ENCODE assay signal across 19 cellular contexts in the genomic region with DNA sequence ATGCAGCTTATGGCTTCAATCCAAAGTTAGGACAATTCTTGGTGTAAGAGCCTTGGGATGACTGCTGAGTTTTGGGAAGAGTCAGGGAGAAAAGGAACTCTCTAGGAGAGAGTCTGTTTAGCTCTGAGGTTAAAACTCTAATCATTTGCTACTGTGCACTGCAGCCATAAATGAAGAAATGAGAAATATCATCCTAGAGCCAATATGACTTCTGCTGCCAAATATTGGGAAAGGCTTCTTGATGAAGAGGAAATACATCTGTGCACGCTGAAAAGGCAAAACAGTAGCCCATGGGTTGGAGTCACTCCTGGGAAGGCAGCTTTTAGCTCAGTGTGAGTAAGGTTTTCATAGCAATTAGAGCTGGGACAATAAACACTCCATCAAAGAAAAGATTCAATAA.
"Had no signal": no experiment of that assay in that cellular context is flagged by ENCODE, and none has a peak within 500 bp of the region (broad histone marks: within the 10 kb centered on the region; RNA-seq: fewer than 3 reads in every experiment).

No MANE protein-coding gene starts in this region.

- H3K27me3 ChIP-seq: esophagus muscularis mucosa, neutrophil, testis had no signal

- H3K4me3 ChIP-seq: coronary artery, esophagus muscularis mucosa, testis had no signal

- DNase-seq: activated CD4-positive, alpha-beta T cell treated with anti-CD3 and anti-CD28 coated beads for 4 hours; activated CD8-positive, alpha-beta T cell treated with anti-CD3 and anti-CD28 coated beads for 36 hours; activated effector memory CD4-positive, alpha-beta T cell treated with anti-CD3 and anti-CD28 coated beads, Interleukin-2, amount 50 U/mL, for 16 hours; activated naive CD8-positive, alpha-beta T cell treated with anti-CD3 and anti-CD28 coated beads for 36 hours; activated T-cell treated with anti-CD3 and anti-CD28 coated beads, Interleukin-2, amount 50 U/mL, for 48 hours; amygdala; mesenchymal stem cell; natural killer cell; small intestine; stimulated activated CD4-positive, alpha-beta T cell treated with anti-CD3 and anti-CD28 coated beads, Interleukin-4, amount 100 ng/mL, for 4 hours; stimulated activated CD8-positive, alpha-beta memory T cell treated with anti-CD3 and anti-CD28 coated beads, Interleukin-4, amount 100 ng/mL, for 48 hours; testis had no signal

- H3K4me1 Mint-ChIP-seq: brain, WTC11 had no signal

- H3K36me3 Mint-ChIP-seq: activated naive CD8-positive, alpha-beta T cell treated with anti-CD3 and anti-CD28 coated beads for 36 hours; brain; natural killer cell; WTC11 had no signal

- ATAC-seq: natural killer cell, WTC11 had no signal

- H3K4me3 Mint-ChIP-seq: activated CD8-positive, alpha-beta T cell treated with anti-CD3 and anti-CD28 coated beads for 36 hours; activated naive CD8-positive, alpha-beta T cell treated with anti-CD3 and anti-CD28 coated beads for 36 hours; brain; central memory CD8-positive, alpha-beta T cell; natural killer cell; stimulated activated naive CD8-positive, alpha-beta T cell treated with anti-CD3 and anti-CD28 coated beads, Interleukin-15, Interleukin-2, amounts not matched to agents 100 ng/mL and 50 ng/mL, for 24 hours; WTC11 had no signal

- H3K4me1 ChIP-seq: testis had no signal

- H3K27ac ChIP-seq: coronary artery, neutrophil, testis had no signal

- H3K27me3 Mint-ChIP-seq: activated CD8-positive, alpha-beta T cell treated with anti-CD3 and anti-CD28 coated beads for 36 hours; brain; central memory CD8-positive, alpha-beta T cell; stimulated activated naive CD8-positive, alpha-beta T cell treated with anti-CD3 and anti-CD28 coated beads, Interleukin-15, Interleukin-2, amounts not matched to agents 100 ng/mL and 50 ng/mL, for 24 hours had no signal

- H3K9me3 ChIP-seq: esophagus muscularis mucosa, neutrophil, testis had no signal

- H3K9me3 Mint-ChIP-seq: activated CD8-positive, alpha-beta T cell treated with anti-CD3 and anti-CD28 coated beads for 36 hours; central memory CD8-positive, alpha-beta T cell; natural killer cell; stimulated activated naive CD8-positive, alpha-beta T cell treated with anti-CD3 and anti-CD28 coated beads, Interleukin-15, Interleukin-2, amounts not matched to agents 100 ng/mL and 50 ng/mL, for 24 hours had no signal

- H3K27ac Mint-ChIP-seq: activated CD8-positive, alpha-beta T cell treated with anti-CD3 and anti-CD28 coated beads for 36 hours; activated naive CD8-positive, alpha-beta T cell treated with anti-CD3 and anti-CD28 coated beads for 36 hours; brain; natural killer cell; stimulated activated naive CD8-positive, alpha-beta T cell treated with anti-CD3 and anti-CD28 coated beads, Interleukin-15, Interleukin-2, amounts not matched to agents 100 ng/mL and 50 ng/mL, for 24 hours; WTC11 had no signal

- H3K36me3 ChIP-seq: esophagus muscularis mucosa, neutrophil had no signal
